In the genomic region with DNA sequence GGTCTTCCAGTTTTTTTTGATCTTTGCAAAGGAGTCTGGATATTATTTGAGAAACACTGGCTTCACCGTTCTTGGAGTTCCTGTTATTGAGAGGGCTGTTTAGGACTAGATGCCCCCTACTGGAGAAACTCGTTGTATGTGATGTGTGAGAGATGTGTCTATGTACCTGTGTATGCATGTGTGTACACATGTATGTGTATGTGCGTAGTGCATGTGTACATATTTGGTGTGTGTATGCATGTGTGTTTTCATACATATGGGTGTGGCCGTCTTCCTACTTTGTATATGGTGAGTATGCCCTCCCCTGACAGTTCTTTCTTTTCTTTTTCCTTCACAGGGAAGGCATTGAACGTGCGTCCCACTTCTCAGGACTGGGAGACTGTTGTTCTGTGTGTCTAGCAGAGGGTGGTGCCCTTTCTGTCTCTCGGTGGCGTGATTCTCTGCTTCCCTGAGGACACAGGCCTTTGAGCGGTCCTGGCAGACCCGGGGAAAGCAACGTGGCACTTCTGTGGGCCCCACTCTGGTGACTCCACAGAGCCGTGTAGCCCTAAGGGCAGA, we compare ENCODE assay signal across 1 cellular context.
A peak's percentile ranks its signal among the peaks of the same experiment; 100 is the strongest.
TF ChIP-seq lines count a peak whose summit lies in the region.

No MANE protein-coding gene starts in this region.

TF ChIP-seq in SK-N-SH, 30 proteins besides CTCF, POLR2A, EP300 and RAD21 (continued from another document):
- TF ChIP-seq POLR2AphosphoS5 (IDR thresholded peaks at IDR 0.05; ENCODE audit: low read depth, low read length): no peak
- TF ChIP-seq GABPA (IDR thresholded peaks at IDR 0.05; ENCODE audit: low read depth): no peak
- TF ChIP-seq, protein P1, sequence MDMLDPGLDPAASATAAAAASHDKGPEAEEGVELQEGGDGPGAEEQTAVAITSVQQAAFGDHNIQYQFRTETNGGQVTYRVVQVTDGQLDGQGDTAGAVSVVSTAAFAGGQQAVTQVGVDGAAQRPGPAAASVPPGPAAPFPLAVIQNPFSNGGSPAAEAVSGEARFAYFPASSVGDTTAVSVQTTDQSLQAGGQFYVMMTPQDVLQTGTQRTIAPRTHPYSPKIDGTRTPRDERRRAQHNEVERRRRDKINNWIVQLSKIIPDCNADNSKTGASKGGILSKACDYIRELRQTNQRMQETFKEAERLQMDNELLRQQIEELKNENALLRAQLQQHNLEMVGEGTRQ (IDR thresholded peaks at IDR 0.05; ENCODE audit: borderline replicate concordance, low read depth, low read length): no peak
- TF ChIP-seq, protein P2, sequence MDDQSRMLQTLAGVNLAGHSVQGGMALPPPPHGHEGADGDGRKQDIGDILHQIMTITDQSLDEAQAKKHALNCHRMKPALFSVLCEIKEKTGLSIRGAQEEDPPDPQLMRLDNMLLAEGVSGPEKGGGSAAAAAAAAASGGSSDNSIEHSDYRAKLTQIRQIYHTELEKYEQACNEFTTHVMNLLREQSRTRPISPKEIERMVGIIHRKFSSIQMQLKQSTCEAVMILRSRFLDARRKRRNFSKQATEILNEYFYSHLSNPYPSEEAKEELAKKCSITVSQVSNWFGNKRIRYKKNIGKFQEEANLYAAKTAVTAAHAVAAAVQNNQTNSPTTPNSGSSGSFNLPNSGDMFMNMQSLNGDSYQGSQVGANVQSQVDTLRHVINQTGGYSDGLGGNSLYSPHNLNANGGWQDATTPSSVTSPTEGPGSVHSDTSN (IDR thresholded peaks at IDR 0.05): no peak
- TF ChIP-seq EZH2phosphoT487 (IDR thresholded peaks at IDR 0.05; ENCODE audit: borderline replicate concordance, low read depth): no peak
- no peak for TF ChIP-seq FOXJ3 (CRISPR knock-in tag; IDR thresholded peaks at IDR 0.05)
- TF ChIP-seq SMC3 (IDR thresholded peaks at IDR 0.05; ENCODE audit: low read depth, low read length): peak; percentile 46
